Comparison of ENCODE assay signal across 25 cellular contexts in the genomic region with DNA sequence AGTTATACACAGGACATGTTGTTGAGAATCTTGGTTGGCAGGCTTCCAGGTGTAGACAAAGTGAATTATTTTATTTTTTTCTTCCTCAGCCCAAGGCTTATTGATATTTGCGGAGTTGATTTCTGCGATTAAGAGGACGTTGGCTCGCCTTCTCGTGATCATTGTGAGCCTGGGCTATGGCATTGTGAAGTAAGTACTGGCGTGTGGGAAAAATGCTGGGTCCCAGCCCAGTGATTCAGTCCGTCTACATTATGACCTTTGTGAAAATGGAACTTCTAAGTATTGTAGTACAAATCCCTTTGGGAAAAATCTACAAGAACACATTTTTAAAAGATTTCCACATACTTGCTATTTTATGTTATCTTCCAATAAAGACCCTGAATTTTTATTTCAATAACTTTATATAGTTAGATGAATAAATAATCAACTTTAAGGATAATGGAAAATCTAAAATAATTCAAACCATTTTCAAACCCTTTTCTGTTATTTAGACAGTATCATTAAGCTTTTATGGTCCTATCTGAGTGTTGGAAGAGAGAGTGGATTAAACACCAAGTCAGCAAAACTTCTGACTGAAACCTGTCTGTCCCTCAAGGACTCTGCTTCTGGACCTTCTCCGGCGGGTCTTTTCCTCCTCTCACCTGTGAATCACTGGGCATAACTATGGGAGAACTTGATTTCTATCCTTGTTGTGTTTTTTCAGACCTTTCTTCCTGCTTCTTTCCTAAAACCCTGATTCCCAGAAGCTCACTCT. TPM values are rescaled to one million over a fixed set of nuclear protein-coding genes. Genes with fewer than 3 reads are reported as not detected.
A peak's percentile ranks its signal among the peaks of the same experiment; 100 is the strongest.
DNase-seq lines count a peak whose midpoint lies in the region; ATAC-seq, FAIRE-seq and TF ChIP-seq lines count a peak whose summit lies in the region.
"Had no signal": no experiment of that assay in that cellular context is flagged by ENCODE, and none has a peak within 500 bp of the region (broad histone marks: within the 10 kb centered on the region; RNA-seq: fewer than 3 reads in every experiment).

No MANE protein-coding gene starts in this region.

- H3K23ac ChIP-seq in IMR-90 (ENCODE audit: low read depth, low read length), result no peak overlapping the region; the same call in 1 of the 2 replicates

- BruUV-seq in IMR-90 (replicated peaks; lab: Mats Ljungman, UMichigan), result no TSS peak

- H3K79me1 ChIP-seq in IMR-90 (ENCODE audit: low read depth in 1 of 2, low read length in 2 of 2), result peaks cover 34 to 75% of the 10 kb centered on the region in 2 experiments

- TF ChIP-seq RAD21 in A549 (conservative IDR thresholded peaks at IDR 0.05 in 1 of 2, IDR thresholded peaks at IDR 0.05 in 1 of 2), result no peak
- TF ChIP-seq RAD21 in IMR-90 (IDR thresholded peaks at IDR 0.05; ENCODE audit: low read length), result no peak

- no peak overlapping the region for H3K56ac ChIP-seq in IMR-90 (ENCODE audit: extremely low read depth, insufficient read depth, low read length)

- no peak overlapping the region for H3K27ac ChIP-seq in A549
- H3K27ac ChIP-seq in IMR-90 (ENCODE audit: insufficient read depth, low read length), result no peak overlapping the region; the same call in 1 of the 2 replicates
- H3K27ac ChIP-seq in MM.1S (ENCODE audit: low read length), result no peak overlapping the region
- H3K27ac ChIP-seq: epithelial cell of prostate, gastrocnemius medialis, suprapubic skin had no signal

- dilution Hi-C loops in IMR-90 (cut with HindIII; ENCODE audit: low sequenced_read_pairs, unreplicated experiment), result no loop called here

- in situ Hi-C loops in IMR-90 (cut with MboI; ENCODE audit: low sequenced_read_pairs), result no loop called here

- H2AFZ ChIP-seq in IMR-90 (replicated peaks; ENCODE audit: low read length, poor library complexity) (no peak overlapping the region), MM.1S (ENCODE audit: low read length) (no peak overlapping the region)

- WGBS in A549 (ENCODE audit: missing lambda C conversion rate), result 92% methylated on average over 9 of the region's 9 CpGs
- no CpG with 5 or more reads among the region's 9 CpGs for WGBS in IMR-90 (ENCODE audit: extremely low coverage in 2 of 2, insufficient read length in 1 of 2), 2 experiments

- no peak overlapping the region for H3K14ac ChIP-seq in IMR-90 (replicated peaks; ENCODE audit: low read depth, low read length)

- no peak overlapping the region for H3K4ac ChIP-seq in IMR-90 (ENCODE audit: low read depth, low read length)

- no peak overlapping the region for H2AK9ac ChIP-seq in IMR-90 (replicated peaks; ENCODE audit: low read depth, low read length, poor library complexity)

- no peak overlapping the region; the same call in 1 of the 2 replicates for H3K18ac ChIP-seq in IMR-90 (ENCODE audit: low read depth, low read length)

- H3K9me3 Mint-ChIP-seq in effector memory CD8-positive, alpha-beta T cell, result no peaks in the 10 kb centered on the region
- no peaks in the 10 kb centered on the region for H3K9me3 Mint-ChIP-seq in nephron
- H3K9me3 Mint-ChIP-seq: activated naive CD8-positive, alpha-beta T cell treated with anti-CD3 and anti-CD28 coated beads, Interleukin-2, amount 50 U/mL, for 24 hours; WTC11 had no signal

- CTCF ChIA-PET in A549 (lab: Yijun Ruan, JAX) (interaction anchor here (0.6 to 2.4 kb wide), 2 partner anchors 12 to 376 kb away, joined by 3 to 5 read pairs; no protein-coding TSS in a partner anchor), IMR-90 (lab: Yijun Ruan, JAX) (no interaction called here), GM10248 (lab: Yijun Ruan, JAX) (interaction anchor here (1.6 to 2.8 kb wide), 2 partner anchors 10 to 11 kb away, joined by 4 to 10 read pairs; no protein-coding TSS in a partner anchor)

- H3K36me3 ChIP-seq in IMR-90 (ENCODE audit: control insufficient read depth, insufficient read depth, low read length), result peaks cover 57% of the 10 kb centered on the region
- H3K36me3 ChIP-seq in MM.1S (replicated peaks; ENCODE audit: insufficient read depth, low read length), result no peaks in the 10 kb centered on the region
- H3K36me3 ChIP-seq: uterus had no signal

- H2BK5ac ChIP-seq in IMR-90 (ENCODE audit: low read depth, low read length, poor library complexity, severe bottlenecking), result no peak overlapping the region

- peaks cover 23% of the 10 kb centered on the region for H3K9me1 ChIP-seq in IMR-90 (ENCODE audit: insufficient read depth, low read length)

- H4K5ac ChIP-seq in IMR-90 (ENCODE audit: low read depth, low read length), result no peak overlapping the region; the same call in 1 of the 2 replicates

- no peaks in the 10 kb centered on the region for H3F3A ChIP-seq in MM.1S (ENCODE audit: insufficient read depth, low read length)

- TF ChIP-seq POLR2A in A549 (IDR thresholded peaks at IDR 0.05; ENCODE audit: low read length) (no peak), IMR-90 (IDR thresholded peaks at IDR 0.05; ENCODE audit: low read depth, low read length) (no peak), GM12892 (IDR thresholded peaks at IDR 0.05; ENCODE audit: low read depth, low read length) (no peak)

- H3K9me3 ChIP-seq in A549 (no peaks in the 10 kb centered on the region), IMR-90 (ENCODE audit: control insufficient read depth, insufficient read depth, low read length) (no peaks in the 10 kb centered on the region), MM.1S (replicated peaks; ENCODE audit: insufficient read depth, low read length) (no peaks in the 10 kb centered on the region)
- H3K9me3 ChIP-seq: gastrocnemius medialis, SK-N-SH, suprapubic skin, uterus had no signal

- H2BK20ac ChIP-seq in IMR-90 (ENCODE audit: low read depth, low read length), result no peak overlapping the region

- no peak overlapping the region for H2AK5ac ChIP-seq in IMR-90 (ENCODE audit: low read depth, low read length)

- peaks cover 67% of the 10 kb centered on the region for H3K36me3 Mint-ChIP-seq in effector memory CD8-positive, alpha-beta T cell (ENCODE audit: insufficient read depth)
- H3K36me3 Mint-ChIP-seq in nephron (ENCODE audit: low read depth), result peaks cover 88% of the 10 kb centered on the region

- H4K8ac ChIP-seq in IMR-90 (ENCODE audit: low read depth in 2 of 2, low read length in 2 of 2), result no peak overlapping the region

- H3K9me2 ChIP-seq in MM.1S (replicated peaks; ENCODE audit: insufficient read depth, low read length), result no peaks in the 10 kb centered on the region
- H3K9me2 ChIP-seq: SK-N-SH had no signal

- H3K4me2 ChIP-seq in A549 (no peak overlapping the region), IMR-90 (ENCODE audit: low read depth, low read length) (no peak overlapping the region), MM.1S (ENCODE audit: low read depth, low read length) (no peak overlapping the region)
- H3K4me2 ChIP-seq: SK-N-SH had no signal

- no peak for FAIRE-seq in A549 (lab: Jason Lieb, UNC)
- FAIRE-seq in GM12892 (lab: Jason Lieb, UNC), result no peak
- FAIRE-seq: islet of Langerhans had no signal

- peak overlapping the region; percentile 23 to 36 for H3K27ac Mint-ChIP-seq in effector memory CD8-positive, alpha-beta T cell
- H3K27ac Mint-ChIP-seq in nephron, result peak overlapping the region in 2 of 3 experiments; percentile 2 to 10
- H3K27ac Mint-ChIP-seq: WTC11 had no signal

- no peaks in the 10 kb centered on the region for H3K4me1 ChIP-seq in A549
- H3K4me1 ChIP-seq in IMR-90 (ENCODE audit: control insufficient read depth, insufficient read depth, low read length), result peaks cover 8% of the 10 kb centered on the region
- H3K4me1 ChIP-seq in MM.1S (ENCODE audit: low read length), result no peaks in the 10 kb centered on the region
- H3K4me1 ChIP-seq: gastrocnemius medialis, suprapubic skin, uterus had no signal

- no peak overlapping the region for H3K4me3 Mint-ChIP-seq in effector memory CD8-positive, alpha-beta T cell
- H3K4me3 Mint-ChIP-seq in nephron, result no peak overlapping the region
- H3K4me3 Mint-ChIP-seq: activated naive CD8-positive, alpha-beta T cell treated with anti-CD3 and anti-CD28 coated beads, Interleukin-2, amount 50 U/mL, for 24 hours; CD4-positive, CD25-positive, alpha-beta regulatory T cell; WTC11 had no signal

- H3K79me2 ChIP-seq in MM.1S (ENCODE audit: low read length), result no peaks in the 10 kb centered on the region

- ATAC-seq in A549 (no peak), IMR-90 (ENCODE audit: low read depth) (no peak)
- ATAC-seq in effector memory CD8-positive, alpha-beta T cell (replicated peaks), result no peak
- ATAC-seq: activated naive CD8-positive, alpha-beta T cell treated with anti-CD3 and anti-CD28 coated beads, Interleukin-2, amount 50 U/mL, for 24 hours; gastrocnemius medialis; WTC11 had no signal

- H3K27me3 Mint-ChIP-seq in effector memory CD8-positive, alpha-beta T cell, result no peaks in the 10 kb centered on the region
- no peaks in the 10 kb centered on the region for H3K27me3 Mint-ChIP-seq in nephron (ENCODE audit: low read depth)
- H3K27me3 Mint-ChIP-seq: activated naive CD8-positive, alpha-beta T cell treated with anti-CD3 and anti-CD28 coated beads, Interleukin-2, amount 50 U/mL, for 24 hours; CD4-positive, CD25-positive, alpha-beta regulatory T cell had no signal

- H4K91ac ChIP-seq in IMR-90 (ENCODE audit: insufficient read depth, low read depth, low read length), result no peak overlapping the region

- H3K4me3 ChIP-seq in A549 (no peak overlapping the region), IMR-90 (ENCODE audit: insufficient read depth, low read depth, low read length) (no peak overlapping the region), MM.1S (ENCODE audit: low read length) (no peak overlapping the region)
- H3K4me3 ChIP-seq: gastrocnemius medialis, lung, suprapubic skin, uterus had no signal

- intact Hi-C loops in IMR-90 (cut with micrococcal nuclease), result no loop called here

- POLR2A ChIA-PET in A549 (lab: Yijun Ruan, JAX), result no interaction called here
- POLR2A ChIA-PET in IMR-90 (lab: Charles Lee; ENCODE audit: unreplicated experiment), result no interaction called here
- POLR2A ChIA-PET in GM10248 (lab: Yijun Ruan, JAX), result no interaction called here

- H2BK120ac ChIP-seq in IMR-90 (ENCODE audit: low read depth, low read length), result no peak overlapping the region

- H3K9ac ChIP-seq in IMR-90 (ENCODE audit: low read depth, low read length), result no peak overlapping the region
- H3K9ac ChIP-seq in MM.1S (ENCODE audit: low read length), result no peak overlapping the region
- H3K9ac ChIP-seq: SK-N-SH had no signal

- no peak for TF ChIP-seq CTCF in A549 (IDR thresholded peaks at IDR 0.05)
- TF ChIP-seq CTCF in IMR-90 (conservative IDR thresholded peaks at IDR 0.05; ENCODE audit: low read depth, low read length), result no peak
- TF ChIP-seq CTCF in nephron (IDR thresholded peaks at IDR 0.05; ENCODE audit: unreplicated experiment in 3 of 3), result no peak
- no peak for TF ChIP-seq CTCF in GM10248 (IDR thresholded peaks at IDR 0.05; ENCODE audit: control extremely low read depth, extremely low read depth, low read depth, missing control alignments)
- TF ChIP-seq CTCF in MM.1S (IDR thresholded peaks at IDR 0.05; ENCODE audit: low read length), result no peak

- H4K20me1 ChIP-seq in IMR-90 (ENCODE audit: insufficient read depth, low read length) (no peaks in the 10 kb centered on the region), MM.1S (ENCODE audit: insufficient read depth, low read length) (no peaks in the 10 kb centered on the region)

- H3K4me1 Mint-ChIP-seq in effector memory CD8-positive, alpha-beta T cell (ENCODE audit: low read depth in 2 of 2), result peaks cover 6 to 16% of the 10 kb centered on the region in 2 donors
- peaks cover 17% of the 10 kb centered on the region for H3K4me1 Mint-ChIP-seq in nephron
- H3K4me1 Mint-ChIP-seq: WTC11 had no signal

- no peak for TF ChIP-seq EP300 in A549 (IDR thresholded peaks at IDR 0.05)

- H3K27me3 ChIP-seq in IMR-90 (ENCODE audit: control insufficient read depth, insufficient read depth, low read length) (no peaks in the 10 kb centered on the region), MM.1S (replicated peaks; ENCODE audit: insufficient read depth, low read length) (no peaks in the 10 kb centered on the region)
- H3K27me3 ChIP-seq: gastrocnemius medialis, suprapubic skin, uterus had no signal

- DNase-seq in A549 (ENCODE audit: low read depth in 1 of 2, low spot score in 1 of 2) (no peak), IMR-90 (no peak), GM10248 (ENCODE audit: extremely low spot score) (no peak), activated gamma-delta T cell treated with Interleukin-2 at 50 U/mL for 16 hours (no peak), GM12892 (ENCODE audit: insufficient read length) (no peak), MM.1S (no peak)
- no peak for DNase-seq in effector memory CD8-positive, alpha-beta T cell
- DNase-seq: activated CD4-positive, alpha-beta T cell treated with anti-CD3 and anti-CD28 coated beads, Interleukin-2, amount 50 U/mL, for 48 hours; activated CD8-positive, alpha-beta memory T cell treated with anti-CD3 and anti-CD28 coated beads, Interleukin-2, amount 50 U/mL, for 48 hours; activated naive CD8-positive, alpha-beta T cell treated with anti-CD3 and anti-CD28 coated beads, Interleukin-2, amount 50 U/mL, for 24 hours; CD4-positive, CD25-positive, alpha-beta regulatory T cell; cortex of kidney; gastrocnemius medialis; H7; NCI-H1436; NCI-H2171; NCI-H524 treated with DMSO at 0.1 percent for 48 hours; SK-N-SH had no signal

- no peak overlapping the region for H2BK15ac ChIP-seq in IMR-90 (ENCODE audit: low read depth, low read length)

RNA-seq across cellular contexts. Expression of a gene that starts 31.0 kb away (rescaled TPM):
- polyA plus RNA-seq in A549 (2011; rRNA removed) (18.8 and 27.0 TPM in 2 replicates), A549 (2017; fragmentation: RNase III; extraction: RNeasy Plus Mini Kit Qiagen cat#74134 plus additional on column Dnase treatment) (12.1 to 15.9 TPM (median 12.3 TPM) in 3 replicates), IMR-90 (2012; rRNA removed) (8.8 and 12.5 TPM in 2 replicates)
- 3.1 and 3.4 TPM in 2 replicates for polyA plus RNA-seq in A549 (2012; cell fraction: cytosol; rRNA removed)
- polyA plus RNA-seq in A549 (2012; cell fraction: nucleus; rRNA removed), result 5.4 and 7.5 TPM in 2 replicates
- polyA minus RNA-seq in A549 (2011; rRNA and poly(A)+ RNA removed), result 8.6 and 10.5 TPM in 2 replicates
- total RNA-seq in IMR-90 (2012; rRNA removed), result 6.3 and 16.9 TPM in 2 replicates
- polyA plus RNA-seq in IMR-90 (2012; cell fraction: cytosol; rRNA removed), result 2.8 and 3.4 TPM in 2 replicates
- polyA plus RNA-seq in IMR-90 (2012; cell fraction: nucleus; rRNA removed; ENCODE audit: low replicate concordance), result 7.8 and 22.3 TPM in 2 replicates
- polyA plus RNA-seq in GM12892 (2012; ENCODE audit: missing spikeins), result 25.9 TPM

RNA-seq across cellular contexts. Expression of a gene that starts 52.1 kb away (rescaled TPM):
- polyA plus RNA-seq in A549 (2011; rRNA removed) (0.47 and 0.50 TPM in 2 replicates), A549 (2017; fragmentation: RNase III; extraction: RNeasy Plus Mini Kit Qiagen cat#74134 plus additional on column Dnase treatment) (0.31 to 0.63 TPM (median 0.63 TPM) in 3 replicates), IMR-90 (2012; rRNA removed) (1.0 and 1.2 TPM in 2 replicates)
- polyA plus RNA-seq in A549 (2012; cell fraction: cytosol; rRNA removed), result 0.38 and 0.63 TPM in 2 replicates
- polyA plus RNA-seq in A549 (2012; cell fraction: nucleus; rRNA removed), result 0.94 and 2.2 TPM in 2 replicates
- polyA minus RNA-seq in A549 (2011; rRNA and poly(A)+ RNA removed), result 0.17 and 0.29 TPM in 2 replicates
- total RNA-seq in IMR-90 (2012; rRNA removed), result under 0.01 and 0.18 TPM in 2 replicates
- 1.00 and 1.5 TPM in 2 replicates for polyA plus RNA-seq in IMR-90 (2012; cell fraction: cytosol; rRNA removed)
- polyA plus RNA-seq in IMR-90 (2012; cell fraction: nucleus; rRNA removed; ENCODE audit: low replicate concordance), result 0.59 and 0.69 TPM in 2 replicates
- polyA plus RNA-seq in GM12892 (2012; ENCODE audit: missing spikeins), result not detected
